In genomic region chr2:10989782-10990181, GRCh38 we compare ENCODE assay signal across 28 cellular contexts.
"Had no signal": no experiment of that assay in that cellular context is flagged by ENCODE, and none has a peak within 500 bp of the region (broad histone marks: within the 10 kb centered on the region; RNA-seq: fewer than 3 reads in every experiment).

No MANE protein-coding gene starts in this region.

- H3K36me3 Mint-ChIP-seq: activated CD4-positive, alpha-beta memory T cell treated with anti-CD3 and anti-CD28 coated beads for 36 hours; activated CD8-positive, alpha-beta memory T cell treated with anti-CD3 and anti-CD28 coated beads, Interleukin-2, amount 10 ng/mL, durations not matched to agents 7 days and 5 days; activated naive CD8-positive, alpha-beta T cell had no signal

- ATAC-seq: activated CD8-positive, alpha-beta memory T cell treated with anti-CD3 and anti-CD28 coated beads, Interleukin-2, amount 10 ng/mL, durations not matched to agents 7 days and 5 days; activated CD8-positive, alpha-beta T cell treated with anti-CD3 and anti-CD28 coated beads, Interleukin-2, amount 10 ng/mL, durations not matched to agents 7 days and 5 days; T-helper 17 cell had no signal

- H3K27ac ChIP-seq: brain microvascular endothelial cell, cardiac muscle cell, colonic mucosa, esophagus muscularis mucosa, heart left ventricle had no signal

- DNase-seq: activated CD4-positive, alpha-beta memory T cell treated with anti-CD3 and anti-CD28 coated beads for 36 hours; activated CD4-positive, alpha-beta T cell treated with anti-CD3 and anti-CD28 coated beads for 48 hours; activated CD8-positive, alpha-beta memory T cell treated with anti-CD3 and anti-CD28 coated beads, Interleukin-2, amount 10 ng/mL, durations not matched to agents 7 days and 5 days; activated CD8-positive, alpha-beta memory T cell treated with anti-CD3 and anti-CD28 coated beads, Interleukin-2, amount 50 U/mL, for 4 hours; activated CD8-positive, alpha-beta T cell treated with anti-CD3 and anti-CD28 coated beads, Interleukin-2, amount 10 ng/mL, durations not matched to agents 7 days and 5 days; activated gamma-delta T cell treated with Interleukin-2 at 50 U/mL for 16 hours; activated naive CD4-positive, alpha-beta T cell treated with anti-CD3 and anti-CD28 coated beads, Interleukin-2, amount 50 U/mL, for 16 hours; activated naive CD4-positive, alpha-beta T cell treated with Interleukin-2 at 50 U/mL for 16 hours; activated T-cell treated with anti-CD3 and anti-CD28 coated beads, Interleukin-2, amount 50 U/mL, for 1 hour; activated T-cell treated with anti-CD3 and anti-CD28 coated beads, Interleukin-2, amount 50 U/mL, for 48 hours; amniotic stem cell; anterior cingulate cortex; brain microvascular endothelial cell; central memory CD4-positive, alpha-beta T cell; cerebellar nuclear complex; colonic mucosa; effector CD8-positive, alpha-beta T cell; erythroblast; heart left ventricle; T-helper 1 cell; T-helper 17 cell; T1000 had no signal

- H3K27ac Mint-ChIP-seq: activated CD4-positive, alpha-beta memory T cell treated with anti-CD3 and anti-CD28 coated beads for 36 hours; activated CD8-positive, alpha-beta memory T cell treated with anti-CD3 and anti-CD28 coated beads, Interleukin-2, amount 10 ng/mL, durations not matched to agents 7 days and 5 days; activated CD8-positive, alpha-beta T cell treated with anti-CD3 and anti-CD28 coated beads, Interleukin-2, amount 10 ng/mL, durations not matched to agents 7 days and 5 days; activated naive CD8-positive, alpha-beta T cell; activated T-helper 1 cell treated with anti-CD3 and anti-CD28 coated beads, Interleukin-12 subunit alpha, Interleukin-12 subunit beta, Interleukin-2, Interleukin-4 antibody, amounts not matched to agents 30 ng/mL and 10 ng/mL and 1 ng/mL, durations not matched to agents 14 hours and 24 hours and 36 hours; activated T-helper 2 cell treated with anti-CD3 and anti-CD28 coated beads, Interferon-gamma antibody, Interleukin-2, Interleukin-4, amounts not matched to agents 10 μg/mL and 5 μg/mL and 100 μg/mL, durations not matched to agents 14 hours and 24 hours and 36 hours; T-helper 17 cell; T-helper 2 cell treated with Interferon-gamma antibody and Interleukin-4, amounts not matched to agents 5 μg/mL and 100 μg/mL, for 36 hours had no signal

- H3K9me3 Mint-ChIP-seq: activated CD4-positive, alpha-beta memory T cell treated with anti-CD3 and anti-CD28 coated beads for 36 hours; activated T-helper 1 cell treated with anti-CD3 and anti-CD28 coated beads, Interleukin-12 subunit alpha, Interleukin-12 subunit beta, Interleukin-2, Interleukin-4 antibody, amounts not matched to agents 30 ng/mL and 10 ng/mL and 1 ng/mL, durations not matched to agents 14 hours and 24 hours and 36 hours; activated T-helper 2 cell treated with anti-CD3 and anti-CD28 coated beads, Interferon-gamma antibody, Interleukin-2, Interleukin-4, amounts not matched to agents 10 μg/mL and 5 μg/mL and 100 μg/mL, durations not matched to agents 14 hours and 24 hours and 36 hours; T-helper 2 cell treated with Interferon-gamma antibody and Interleukin-4, amounts not matched to agents 5 μg/mL and 100 μg/mL, for 36 hours had no signal

- H3K27me3 ChIP-seq: brain microvascular endothelial cell, colonic mucosa, heart left ventricle had no signal

- H3K4me3 ChIP-seq: cardiac muscle cell, colonic mucosa, esophagus muscularis mucosa, heart left ventricle had no signal

- H3K9me3 ChIP-seq: colonic mucosa, esophagus muscularis mucosa, heart left ventricle had no signal

- H3K27me3 Mint-ChIP-seq: activated CD4-positive, alpha-beta memory T cell treated with anti-CD3 and anti-CD28 coated beads for 36 hours had no signal

- H3K36me3 ChIP-seq: brain microvascular endothelial cell, cardiac muscle cell, colonic mucosa, esophagus muscularis mucosa, heart left ventricle had no signal

- H3K4me3 Mint-ChIP-seq: activated CD4-positive, alpha-beta memory T cell treated with anti-CD3 and anti-CD28 coated beads for 36 hours; activated CD8-positive, alpha-beta memory T cell treated with anti-CD3 and anti-CD28 coated beads, Interleukin-2, amount 10 ng/mL, durations not matched to agents 7 days and 5 days; activated CD8-positive, alpha-beta T cell treated with anti-CD3 and anti-CD28 coated beads, Interleukin-2, amount 10 ng/mL, durations not matched to agents 7 days and 5 days; activated naive CD8-positive, alpha-beta T cell; activated T-helper 1 cell treated with anti-CD3 and anti-CD28 coated beads, Interleukin-12 subunit alpha, Interleukin-12 subunit beta, Interleukin-2, Interleukin-4 antibody, amounts not matched to agents 30 ng/mL and 10 ng/mL and 1 ng/mL, durations not matched to agents 14 hours and 24 hours and 36 hours; T-helper 17 cell; T-helper 2 cell treated with Interferon-gamma antibody and Interleukin-4, amounts not matched to agents 5 μg/mL and 100 μg/mL, for 36 hours had no signal

- H3K4me1 Mint-ChIP-seq: activated CD8-positive, alpha-beta memory T cell treated with anti-CD3 and anti-CD28 coated beads, Interleukin-2, amount 10 ng/mL, durations not matched to agents 7 days and 5 days had no signal
